Comparison of ENCODE assay signal across 8 cellular contexts in genomic region chr19:45638930-45639729, GRCh38. TPM values are rescaled to one million over a fixed set of nuclear protein-coding genes. Genes with fewer than 3 reads are reported as not detected.
DNase-seq lines count a peak whose midpoint lies in the region; ATAC-seq and TF ChIP-seq lines count a peak whose summit lies in the region.

Gene EML2, minus strand, starts transcription at chr19:45639397. Its CDS starts 21 bp downstream, at chr19:45639376.

- peak within 1 kb of the TSS; percentile 93 for H3K27ac Mint-ChIP-seq in activated CD4-positive, alpha-beta T cell treated with anti-CD3 and anti-CD28 coated beads, Interleukin-2, amount 10 ng/mL, durations not matched to agents 24 days and 14 days
- peak within 1 kb of the TSS; percentile 83 for H3K27ac Mint-ChIP-seq in memory B cell

- peaks cover 3% of the 10 kb centered on the region for H3K27me3 Mint-ChIP-seq in activated CD4-positive, alpha-beta T cell treated with anti-CD3 and anti-CD28 coated beads, Interleukin-2, amount 10 ng/mL, durations not matched to agents 24 days and 14 days
- no peaks in the 10 kb centered on the region for H3K27me3 Mint-ChIP-seq in memory B cell

- DNase-seq in GM03348 (ENCODE audit: low spot score) (peak; percentile 90), MM.1S (peak; percentile 35), ecto neural progenitor cell (ENCODE audit: low spot score) (peak; percentile 86), memory B cell (ENCODE audit: low spot score in 2 of 2) (peak; percentile 30 to 38)
- peak; percentile 91 for DNase-seq in activated CD4-positive, alpha-beta T cell treated with anti-CD3 and anti-CD28 coated beads, Interleukin-2, amount 10 ng/mL, durations not matched to agents 24 days and 14 days
- peak; percentile 12 to 42 for DNase-seq in stimulated activated CD8-positive, alpha-beta memory T cell treated with anti-CD3 and anti-CD28 coated beads, Interleukin-7, amount 100 ng/mL, for 4 hours (ENCODE audit: low read depth in 2 of 2)

- H3K27me3 ChIP-seq in MM.1S (replicated peaks; ENCODE audit: insufficient read depth, low read length) = no peaks in the 10 kb centered on the region

- H3K4me1 ChIP-seq in MM.1S (ENCODE audit: low read length) = peaks cover 4% of the 10 kb centered on the region; the same call in 1 of the 2 replicates

- peak within 1 kb of the TSS; percentile 59; the same call in 1 of the 2 replicates for H3K9ac ChIP-seq in MM.1S (ENCODE audit: low read length)

- ATAC-seq in memory B cell (ENCODE audit: low read depth) (peak; percentile 11), GM18870 (IDR thresholded peaks at IDR 0.05; ENCODE audit: unreplicated experiment) (no peak), GM18907 (IDR thresholded peaks at IDR 0.05; ENCODE audit: unreplicated experiment) (no peak)

- intact Hi-C loops in activated CD4-positive, alpha-beta T cell treated with anti-CD3 and anti-CD28 coated beads, Interleukin-2, amount 10 ng/mL, durations not matched to agents 24 days and 14 days (cut with micrococcal nuclease) = no loop called here

- H3F3A ChIP-seq in MM.1S (ENCODE audit: insufficient read depth, low read length) = peaks cover 29% of the 10 kb centered on the region

- peak; percentile 38 for TF ChIP-seq CTCF in MM.1S (IDR thresholded peaks at IDR 0.05; ENCODE audit: low read length)

- peak within 1 kb of the TSS; percentile 81 for H3K4me3 ChIP-seq in MM.1S (ENCODE audit: low read length)

- no peaks in the 10 kb centered on the region for H3K9me3 Mint-ChIP-seq in activated CD4-positive, alpha-beta T cell treated with anti-CD3 and anti-CD28 coated beads, Interleukin-2, amount 10 ng/mL, durations not matched to agents 24 days and 14 days
- H3K9me3 Mint-ChIP-seq in memory B cell = no peaks in the 10 kb centered on the region

- no peaks in the 10 kb centered on the region for H3K9me2 ChIP-seq in MM.1S (replicated peaks; ENCODE audit: insufficient read depth, low read length)

- H3K36me3 ChIP-seq in MM.1S (replicated peaks; ENCODE audit: insufficient read depth, low read length) = no peaks in the 10 kb centered on the region

- no peaks in the 10 kb centered on the region for H3K9me3 ChIP-seq in MM.1S (replicated peaks; ENCODE audit: insufficient read depth, low read length)

- peak within 1 kb of the TSS; percentile 80 for H3K4me2 ChIP-seq in MM.1S (ENCODE audit: low read depth, low read length)

- H3K79me2 ChIP-seq in MM.1S (ENCODE audit: low read length) = no peaks in the 10 kb centered on the region

- no peaks in the 10 kb centered on the region for H4K20me1 ChIP-seq in MM.1S (ENCODE audit: insufficient read depth, low read length)

- no peak within 1 kb of the TSS for H3K27ac ChIP-seq in MM.1S (ENCODE audit: low read length)

- peak within 1 kb of the TSS; percentile 98 for H2AFZ ChIP-seq in MM.1S (ENCODE audit: low read length)

- peak within 1 kb of the TSS; percentile 98 for H3K4me3 Mint-ChIP-seq in activated CD4-positive, alpha-beta T cell treated with anti-CD3 and anti-CD28 coated beads, Interleukin-2, amount 10 ng/mL, durations not matched to agents 24 days and 14 days
- peak within 1 kb of the TSS; percentile 98 for H3K4me3 Mint-ChIP-seq in memory B cell

- peaks cover 28% of the 10 kb centered on the region for H3K4me1 Mint-ChIP-seq in activated CD4-positive, alpha-beta T cell treated with anti-CD3 and anti-CD28 coated beads, Interleukin-2, amount 10 ng/mL, durations not matched to agents 24 days and 14 days
- H3K4me1 Mint-ChIP-seq in memory B cell = peaks cover 26% of the 10 kb centered on the region

- H3K36me3 Mint-ChIP-seq in activated CD4-positive, alpha-beta T cell treated with anti-CD3 and anti-CD28 coated beads, Interleukin-2, amount 10 ng/mL, durations not matched to agents 24 days and 14 days (ENCODE audit: low read depth) = peaks cover 20% of the 10 kb centered on the region
- no peaks in the 10 kb centered on the region for H3K36me3 Mint-ChIP-seq in memory B cell

RNA-seq across cellular contexts. Expression of gene EML2, which starts in this region (rescaled TPM):
- total RNA-seq in activated CD4-positive, alpha-beta T cell treated with anti-CD3 and anti-CD28 coated beads, Interleukin-2, amount 10 ng/mL, durations not matched to agents 24 days and 14 days = 157 and 180 TPM in 2 replicates

Comparison
In these comparisons a context has a peak if more than half of its experiments do, and no peak if none do; other contexts are left out.
1. DNase-seq: peak in every context shown above with its lines; median percentile 91 in activated CD4-positive, alpha-beta T cell treated with anti-CD3 and anti-CD28 coated beads, Interleukin-2, amount 10 ng/mL, durations not matched to agents 24 days and 14 days; 90 in GM03348; 86 in ecto neural progenitor cell; 35 in MM.1S; 34 in memory B cell; 27 in stimulated activated CD8-positive, alpha-beta memory T cell treated with anti-CD3 and anti-CD28 coated beads, Interleukin-7, amount 100 ng/mL, for 4 hours.